8 cellular contexts compared by ENCODE assay signal in the genomic region with DNA sequence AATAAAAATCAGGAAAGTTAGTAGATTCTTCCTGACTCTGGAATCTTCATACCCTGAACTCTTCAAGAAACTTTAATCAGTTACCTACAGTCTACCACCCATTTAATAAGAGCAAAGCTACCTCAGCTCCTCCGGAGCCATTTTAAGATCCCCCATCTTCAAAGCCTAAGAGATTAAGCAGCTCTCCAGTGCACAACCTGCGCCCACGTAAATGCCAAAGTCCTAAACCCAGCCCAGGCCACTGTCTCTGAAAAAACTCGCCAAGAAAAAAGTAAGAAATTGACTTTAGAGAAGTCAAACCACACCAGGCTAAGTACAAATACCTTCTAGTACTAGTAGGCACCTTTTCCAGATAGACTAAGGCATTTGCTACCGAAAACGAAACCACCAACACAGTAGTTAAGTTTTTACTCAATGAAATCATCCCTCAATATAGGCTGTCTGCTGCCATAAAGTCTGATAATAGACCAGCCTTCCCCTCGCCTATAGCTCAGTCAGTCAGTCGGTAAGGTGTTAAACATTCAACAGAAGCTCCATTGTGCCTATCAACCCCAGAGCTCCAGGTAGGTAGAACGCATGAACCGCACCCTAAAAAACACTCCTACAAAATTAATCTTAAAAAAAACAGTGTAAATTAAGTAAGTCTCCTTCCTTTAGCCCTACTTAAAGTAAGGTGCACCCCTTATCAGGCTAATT.
A peak's percentile ranks its signal among the peaks of the same experiment; 100 is the strongest.
DNase-seq lines count a peak whose midpoint lies in the region; FAIRE-seq and TF ChIP-seq lines count a peak whose summit lies in the region.
"Not testable (repeated sequence)": the region's sequence is repeated elsewhere in the genome, so short reads cannot be mapped to it uniquely, and the experiment has no call there.

No MANE protein-coding gene starts in this region.

- not testable (repeated sequence) for FAIRE-seq in small intestine (lab: Jason Lieb, UNC)

- not testable (repeated sequence) for H3K9me3 ChIP-seq in CD4-positive, alpha-beta memory T cell (ENCODE audit: control insufficient read depth in 1 of 2, low read length in 2 of 2); colonic mucosa; mucosa of stomach (ENCODE audit: control insufficient read depth, low read length); small intestine (ENCODE audit: control insufficient read depth, low read depth)

- not testable (repeated sequence) for H3K27me3 ChIP-seq in CD4-positive, alpha-beta memory T cell (ENCODE audit: insufficient read depth, low read length); KMS-11 (ENCODE audit: insufficient read depth, low read depth); colonic mucosa; mucosa of stomach (ENCODE audit: control insufficient read depth, insufficient read depth, low read length); small intestine (ENCODE audit: control insufficient read depth in 2 of 2, insufficient read depth in 2 of 2, low read length in 2 of 2)

- peak in 1 of 5 donors; percentile 37 for DNase-seq in CD4-positive, alpha-beta memory T cell
- DNase-seq in RPMI8226: peak; percentile 23
- DNase-seq in activated T-cell treated with anti-CD3 and anti-CD28 coated beads, Interleukin-2, amount 50 U/mL, for 48 hours: peak; percentile 18 to 25
- peak; percentile 28 for DNase-seq in colonic mucosa
- DNase-seq in glomerular visceral epithelial cell (ENCODE audit: extremely low spot score): peak; percentile 0
- DNase-seq in small intestine: peak; percentile 78

- 15 to 57% (median 27%) methylated on average over 10 of the region's 10 CpGs for WGBS in small intestine, 3 donors

- not testable (repeated sequence) for H3K4me1 Mint-ChIP-seq in CD4-positive, alpha-beta memory T cell

- H3K36me3 Mint-ChIP-seq in CD4-positive, alpha-beta memory T cell: not testable (repeated sequence)

- H3K4me2 ChIP-seq in KMS-11: peak overlapping the region; percentile 95

- intact Hi-C loops in CD4-positive, alpha-beta memory T cell (cut with micrococcal nuclease); colonic mucosa (cut with DNase I): not testable (repeated sequence)

- H3K27ac Mint-ChIP-seq in CD4-positive, alpha-beta memory T cell: not testable (repeated sequence)

- peaks cover 18% of the 10 kb centered on the region for H3K4me1 ChIP-seq in CD4-positive, alpha-beta memory T cell (ENCODE audit: insufficient read depth, low read length)
- H3K4me1 ChIP-seq in KMS-11 (ENCODE audit: low read depth, poor library complexity, severe bottlenecking): peaks cover 80% of the 10 kb centered on the region
- H3K4me1 ChIP-seq in colonic mucosa; mucosa of stomach (ENCODE audit: control insufficient read depth, insufficient read depth, low read length); small intestine (ENCODE audit: control insufficient read depth in 2 of 2, insufficient read depth in 1 of 2, low read depth in 1 of 2, low read length in 1 of 2): not testable (repeated sequence)

- CTCF ChIA-PET in CD4-positive, alpha-beta memory T cell (lab: Charles Lee; ENCODE audit: partially characterized antibody): not testable (repeated sequence)

- peak overlapping the region; percentile 94 for H3K9ac ChIP-seq in KMS-11
- H3K9ac ChIP-seq in colonic mucosa (ENCODE audit: low read depth in 2 of 2, low read length in 2 of 2): peak overlapping the region in 1 of 2 donors; percentile 12
- peak overlapping the region; percentile 34 for H3K9ac ChIP-seq in mucosa of stomach (ENCODE audit: low read length)

- H3K9me3 Mint-ChIP-seq in CD4-positive, alpha-beta memory T cell: not testable (repeated sequence)

- not testable (repeated sequence) for TF ChIP-seq CTCF in KMS-11 (conservative IDR thresholded peaks at IDR 0.05; ENCODE audit: low read depth, low read length); colonic mucosa (IDR thresholded peaks at IDR 0.05)

- POLR2A ChIA-PET in CD4-positive, alpha-beta memory T cell (lab: Charles Lee; ENCODE audit: partially characterized antibody): not testable (repeated sequence)

- H3K27me3 Mint-ChIP-seq in CD4-positive, alpha-beta memory T cell: not testable (repeated sequence)

- H3K4me3 Mint-ChIP-seq in CD4-positive, alpha-beta memory T cell: not testable (repeated sequence)

- peak overlapping the region; percentile 59 for H3K27ac ChIP-seq in CD4-positive, alpha-beta memory T cell (ENCODE audit: low read depth, low read length)
- H3K27ac ChIP-seq in KMS-11 (peak overlapping the region; percentile 100), colonic mucosa (peak overlapping the region; percentile 64), small intestine (ENCODE audit: low read depth in 1 of 2, low read length in 1 of 2) (peak overlapping the region; percentile 80 to 89)

- H4K20me1 ChIP-seq in KMS-11 (ENCODE audit: insufficient read depth): not testable (repeated sequence)

- H2AFZ ChIP-seq in KMS-11 (ENCODE audit: low read depth): peak overlapping the region; percentile 27; the same call in 1 of the 2 replicates

- peak overlapping the region; percentile 24 to 43 for H3K4me3 ChIP-seq in CD4-positive, alpha-beta memory T cell (ENCODE audit: low read length in 2 of 2)
- H3K4me3 ChIP-seq in KMS-11 (IDR thresholded peaks at IDR 0.05; ENCODE audit: insufficient read depth, low read depth, low read length); mucosa of stomach (ENCODE audit: low read length); small intestine (ENCODE audit: low read depth in 1 of 2, low read length in 2 of 2): not testable (repeated sequence)
- peak overlapping the region; percentile 14 for H3K4me3 ChIP-seq in colonic mucosa

- H3K79me2 ChIP-seq in KMS-11 (ENCODE audit: insufficient read depth, low read depth): not testable (repeated sequence)

- H3K36me3 ChIP-seq in CD4-positive, alpha-beta memory T cell (ENCODE audit: insufficient read depth, low read length); KMS-11 (ENCODE audit: insufficient read depth); colonic mucosa; mucosa of stomach (ENCODE audit: control insufficient read depth, insufficient read depth, low read length); small intestine (ENCODE audit: control insufficient read depth in 2 of 2, insufficient read depth in 2 of 2, low read length in 2 of 2): not testable (repeated sequence)
